Comparison of ENCODE assay signal across 13 cellular contexts in genomic region chr18:5196253-5197031, GRCh38. TPM values are rescaled to one million over a fixed set of nuclear protein-coding genes. Genes with fewer than 3 reads are reported as not detected.
A peak's percentile ranks its signal among the peaks of the same experiment; 100 is the strongest.
DNase-seq lines count a peak whose midpoint lies in the region; ATAC-seq, FAIRE-seq and TF ChIP-seq lines count a peak whose summit lies in the region.
"Had no signal": no experiment of that assay in that cellular context is flagged by ENCODE, and none has a peak within 500 bp of the region (broad histone marks: within the 10 kb centered on the region; RNA-seq: fewer than 3 reads in every experiment).

No MANE protein-coding gene starts in this region.

- H2AFZ ChIP-seq in astrocyte (ENCODE audit: low read depth, low read length) = peak overlapping the region; percentile 52

- H3K27ac Mint-ChIP-seq in astrocyte (ENCODE audit: unreplicated experiment) (no peak overlapping the region), nephron progenitor cell (no peak overlapping the region)

- H3K36me3 Mint-ChIP-seq in astrocyte (ENCODE audit: low read depth, unreplicated experiment) (no peaks in the 10 kb centered on the region), nephron progenitor cell (ENCODE audit: low read depth) (no peaks in the 10 kb centered on the region)

- peak overlapping the region; percentile 78 for H3K4me2 ChIP-seq in astrocyte (ENCODE audit: low read length)

- no peaks in the 10 kb centered on the region for H4K20me1 ChIP-seq in astrocyte (ENCODE audit: insufficient read depth, low read length)

- H3K27me3 Mint-ChIP-seq in astrocyte (ENCODE audit: low read depth, unreplicated experiment) (peaks cover 64% of the 10 kb centered on the region), nephron progenitor cell (ENCODE audit: low read depth, poor library complexity) (peaks cover 50% of the 10 kb centered on the region)

- H3K9me3 Mint-ChIP-seq in astrocyte (ENCODE audit: unreplicated experiment) (no peaks in the 10 kb centered on the region), nephron progenitor cell (no peaks in the 10 kb centered on the region)

- H3K4me1 Mint-ChIP-seq in astrocyte (ENCODE audit: low read depth, unreplicated experiment) (peaks cover 9% of the 10 kb centered on the region), nephron progenitor cell (peaks cover 23% of the 10 kb centered on the region)

- ATAC-seq in HG02852 (IDR thresholded peaks at IDR 0.05; ENCODE audit: unreplicated experiment) = peak; percentile 17

- H3K79me2 ChIP-seq in astrocyte (ENCODE audit: insufficient read depth, low read length) = no peaks in the 10 kb centered on the region

- H3K9me3 ChIP-seq in astrocyte (ENCODE audit: insufficient read depth, low read depth, low read length) = no peaks in the 10 kb centered on the region
- no peaks in the 10 kb centered on the region for H3K9me3 ChIP-seq in effector memory CD4-positive, alpha-beta T cell (ENCODE audit: control insufficient read depth, low read length)

- H3K27me3 ChIP-seq in astrocyte (ENCODE audit: insufficient read depth, low read length) = peaks cover 22% of the 10 kb centered on the region
- peaks cover 16% of the 10 kb centered on the region for H3K27me3 ChIP-seq in effector memory CD4-positive, alpha-beta T cell (replicated peaks; ENCODE audit: control insufficient read depth, insufficient read depth, low read length, poor library complexity, severe bottlenecking)

- no peaks in the 10 kb centered on the region for H3K36me3 ChIP-seq in astrocyte (ENCODE audit: insufficient read depth, low read length)
- H3K36me3 ChIP-seq in effector memory CD4-positive, alpha-beta T cell (ENCODE audit: control insufficient read depth, insufficient read depth, low read length) = no peaks in the 10 kb centered on the region

- TF ChIP-seq CTCF in astrocyte (IDR thresholded peaks at IDR 0.05; ENCODE audit: insufficient read depth, low read depth, low read length) = no peak
- TF ChIP-seq CTCF in nephron progenitor cell (IDR thresholded peaks at IDR 0.05) = no peak

- no peak for FAIRE-seq in astrocyte (lab: Jason Lieb, UNC)
- FAIRE-seq: endometrium had no signal

- no peak overlapping the region for H3K9ac ChIP-seq in astrocyte (ENCODE audit: low read length)

- H3K4me3 ChIP-seq in astrocyte (ENCODE audit: insufficient read depth, low read depth, low read length) = no peak overlapping the region
- H3K4me3 ChIP-seq in effector memory CD4-positive, alpha-beta T cell (ENCODE audit: insufficient read depth, low read depth, low read length, poor library complexity, severe bottlenecking) = no peak overlapping the region

- no peaks in the 10 kb centered on the region for H3K4me1 ChIP-seq in astrocyte (ENCODE audit: insufficient read depth, low read length)
- H3K4me1 ChIP-seq in effector memory CD4-positive, alpha-beta T cell (ENCODE audit: control insufficient read depth, insufficient read depth, low read length, poor library complexity, severe bottlenecking) = no peaks in the 10 kb centered on the region

- H3K4me3 Mint-ChIP-seq in astrocyte (ENCODE audit: unreplicated experiment) = peak overlapping the region; percentile 72
- H3K4me3 Mint-ChIP-seq in nephron progenitor cell = peak overlapping the region; percentile 82

- DNase-seq in DMS 273 (lab: John Stamatoyannopoulos, UW; ENCODE audit: unreplicated experiment) = peak; percentile 72
- no peak for DNase-seq in DMS 273 treated with DMSO at 0.1 percent for 48 hours (lab: John Stamatoyannopoulos, UW)
- no peak for DNase-seq in astrocyte (ENCODE audit: low read depth)
- DNase-seq in nephron progenitor cell = peak; percentile 26
- no peak for DNase-seq in NCI-H187 (lab: John Stamatoyannopoulos, UW)
- DNase-seq in effector memory CD4-positive, alpha-beta T cell = no peak
- no peak for DNase-seq in medulla oblongata (ENCODE audit: extremely low spot score)
- DNase-seq: naive B cell, NCI-H1436 had no signal

- no peak overlapping the region for H3K27ac ChIP-seq in astrocyte (ENCODE audit: low read depth, low read length)
- H3K27ac ChIP-seq in effector memory CD4-positive, alpha-beta T cell (ENCODE audit: insufficient read depth, low read length, poor library complexity, severe bottlenecking) = no peak overlapping the region
- H3K27ac ChIP-seq: 22Rv1, HL-60 had no signal

RNA-seq across cellular contexts. Expression of gene AKAIN1, which starts 0.6 kb away (rescaled TPM):
- total RNA-seq in astrocyte = not detected in 2 replicates

Comparison
In these comparisons a context has a peak if more than half of its experiments do, and no peak if none do; other contexts are left out.
1. DNase-seq: peak in DMS 273 (single experiment) and nephron progenitor cell (single experiment); none in DMS 273 treated with DMSO at 0.1 percent for 48 hours (single experiment), astrocyte (single experiment), NCI-H187 (0 of 2), effector memory CD4-positive, alpha-beta T cell (0 of 3) and medulla oblongata (single experiment).